Comparison of ENCODE assay signal across 1 cellular context in the genomic region with DNA sequence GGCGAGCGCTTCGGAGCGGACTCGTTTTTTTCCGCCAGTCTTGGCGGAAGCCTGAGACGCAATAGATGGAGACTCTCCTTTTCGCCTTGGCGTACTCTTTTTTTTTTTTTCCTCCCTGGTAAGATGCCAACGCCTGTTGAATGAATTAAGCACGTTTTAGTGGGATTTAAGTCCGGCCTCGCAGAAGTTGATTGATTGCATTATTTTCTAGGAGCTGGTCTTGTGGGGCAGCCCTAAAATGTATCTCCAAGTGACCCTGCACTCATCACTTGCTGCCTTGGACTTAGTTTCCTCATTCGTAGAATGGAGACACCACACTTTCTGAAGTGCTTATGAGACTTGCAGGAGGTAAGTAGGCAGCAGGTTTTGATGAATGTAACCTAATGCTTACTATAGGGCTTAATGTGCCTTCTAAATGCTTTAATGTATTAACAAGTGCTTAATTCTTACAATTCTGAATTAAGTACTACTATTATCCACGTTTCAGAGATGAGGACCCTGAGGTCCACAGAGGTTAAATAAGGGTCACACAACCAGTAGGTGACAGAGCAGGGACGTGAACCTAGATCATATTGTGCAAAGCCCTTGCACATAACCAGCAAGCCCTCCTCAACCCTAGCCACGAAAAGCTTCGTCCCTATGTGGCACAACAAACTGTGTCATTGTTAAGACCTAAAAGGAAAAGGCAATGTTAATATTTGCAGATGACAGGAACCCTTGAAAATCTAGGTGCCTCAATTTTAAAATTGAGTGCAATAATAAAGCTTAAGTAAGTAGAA.
TF ChIP-seq lines count a peak whose summit lies in the region.

No MANE protein-coding gene starts in this region.

TF ChIP-seq in H1, 55 proteins besides CTCF, POLR2A, EP300 and RAD21:
- TF ChIP-seq SIN3A (conservative IDR thresholded peaks at IDR 0.05 in 1 of 2, IDR thresholded peaks at IDR 0.05 in 1 of 2; ENCODE audit: low read depth in 1 of 2, low read length in 2 of 2) (0 out of 4 replicates have a peak, but pooled peaks of 1 of the 2 experiments have one; percentile 11), HDAC2 (IDR thresholded peaks at IDR 0.05; ENCODE audit: borderline replicate concordance in 1 of 2, low read depth in 2 of 2, low read length in 2 of 2) (no peak)
- TF ChIP-seq, protein P1, sequence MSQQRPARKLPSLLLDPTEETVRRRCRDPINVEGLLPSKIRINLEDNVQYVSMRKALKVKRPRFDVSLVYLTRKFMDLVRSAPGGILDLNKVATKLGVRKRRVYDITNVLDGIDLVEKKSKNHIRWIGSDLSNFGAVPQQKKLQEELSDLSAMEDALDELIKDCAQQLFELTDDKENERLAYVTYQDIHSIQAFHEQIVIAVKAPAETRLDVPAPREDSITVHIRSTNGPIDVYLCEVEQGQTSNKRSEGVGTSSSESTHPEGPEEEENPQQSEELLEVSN (IDR thresholded peaks at IDR 0.05), result no peak
